ENCODE assay signal across 15 cellular contexts in the genomic region with DNA sequence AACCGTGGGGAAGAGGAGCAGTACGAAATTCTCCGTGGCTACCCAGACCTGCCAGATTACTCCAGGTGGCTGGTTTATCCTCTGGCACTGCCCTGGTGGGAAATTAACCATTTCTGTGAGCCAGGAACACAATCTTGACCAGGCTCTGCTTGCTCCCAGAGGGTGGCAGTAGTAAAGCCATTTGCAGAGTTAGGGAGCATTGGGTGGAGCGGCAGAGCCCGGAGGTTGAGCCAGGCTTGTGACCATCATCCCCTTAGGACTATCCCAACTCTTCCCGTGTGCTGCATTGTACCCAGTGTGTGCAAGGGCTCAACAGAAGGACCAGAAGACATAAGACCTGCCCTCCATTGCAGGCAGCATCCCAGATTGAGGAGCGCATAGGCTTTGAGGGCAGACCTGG. TPM values are rescaled to one million over a fixed set of nuclear protein-coding genes. Genes with fewer than 3 reads are reported as not detected.
DNase-seq lines count a peak whose midpoint lies in the region; FAIRE-seq and TF ChIP-seq lines count a peak whose summit lies in the region.
"Had no signal": no experiment of that assay in that cellular context is flagged by ENCODE, and none has a peak within 500 bp of the region (broad histone marks: within the 10 kb centered on the region; RNA-seq: fewer than 3 reads in every experiment).

No MANE protein-coding gene starts in this region.

- no peak overlapping the region for H3K4me2 ChIP-seq in OCI-LY7 (ENCODE audit: low read length)
- no peak overlapping the region for H3K4me2 ChIP-seq in endothelial cell of umbilical vein (ENCODE audit: insufficient read depth, low read length)

- intact Hi-C loops in OCI-LY7 (cut with micrococcal nuclease; ENCODE audit: unreplicated experiment) (no loop called here), endothelial cell of umbilical vein (cut with micrococcal nuclease) (loop anchor here (1.0 kb wide), 1 partner anchor 99 kb away; no protein-coding TSS in a partner anchor)

- no peaks in the 10 kb centered on the region for H3K9me1 ChIP-seq in endothelial cell of umbilical vein (replicated peaks; ENCODE audit: control insufficient read depth, extremely low read depth, insufficient read depth, low read length)

- H3K79me2 ChIP-seq in OCI-LY7 (ENCODE audit: insufficient read depth, low read depth, low read length) (no peaks in the 10 kb centered on the region), endothelial cell of umbilical vein (ENCODE audit: control insufficient read depth, insufficient read depth, low read length) (no peaks in the 10 kb centered on the region)

- H3K4me1 ChIP-seq in OCI-LY7 (ENCODE audit: insufficient read depth, low read length, poor library complexity, severe bottlenecking): no peaks in the 10 kb centered on the region
- no peaks in the 10 kb centered on the region for H3K4me1 ChIP-seq in endothelial cell of umbilical vein (ENCODE audit: control insufficient read depth, extremely low read depth, insufficient read depth, low read length)

- FAIRE-seq in endothelial cell of umbilical vein (lab: Jason Lieb, UNC): no peak
- FAIRE-seq: A204.1 had no signal

- H3K27ac ChIP-seq in OCI-LY7 (ENCODE audit: low read depth, low read length, poor library complexity, severe bottlenecking) (no peak overlapping the region), endothelial cell of umbilical vein (ENCODE audit: insufficient read depth, low read depth, low read length) (no peak overlapping the region)

- no peaks in the 10 kb centered on the region for H3K36me3 Mint-ChIP-seq in endothelial cell (ENCODE audit: low read depth, unreplicated experiment)
- H3K36me3 Mint-ChIP-seq: activated CD8-positive, alpha-beta memory T cell treated with anti-CD3 and anti-CD28 coated beads, Interleukin-2, amount 10 ng/mL, durations not matched to agents 7 days and 5 days; T-cell had no signal

- H3K9me2 ChIP-seq in OCI-LY7 (ENCODE audit: insufficient read depth, low read length): no peaks in the 10 kb centered on the region

- POLR2A ChIA-PET in OCI-LY7 (lab: Charles Lee) (interaction anchor here (0.6 kb wide), 1 partner anchor 150 kb away, joined by 3 read pairs; no protein-coding TSS in a partner anchor), endothelial cell of umbilical vein (lab: Charles Lee) (interaction anchor here (0.7 kb wide), 1 partner anchor 61 kb away, joined by 4 read pairs; a partner anchor contains a TSS)

- H3K36me3 ChIP-seq in OCI-LY7 (ENCODE audit: insufficient read depth, low read length): no peaks in the 10 kb centered on the region
- H3K36me3 ChIP-seq in endothelial cell of umbilical vein (ENCODE audit: control insufficient read depth in 2 of 2, extremely low read depth in 1 of 2, insufficient read depth in 2 of 2, low read length in 2 of 2): no peaks in the 10 kb centered on the region

- H3K4me1 Mint-ChIP-seq in endothelial cell (ENCODE audit: unreplicated experiment): no peaks in the 10 kb centered on the region
- H3K4me1 Mint-ChIP-seq: activated CD8-positive, alpha-beta memory T cell treated with anti-CD3 and anti-CD28 coated beads, Interleukin-2, amount 10 ng/mL, durations not matched to agents 7 days and 5 days; T-cell had no signal

- BruUV-seq in OCI-LY7 (replicated peaks; lab: Mats Ljungman, UMichigan) (no TSS peak), endothelial cell of umbilical vein (replicated peaks; lab: Mats Ljungman, UMichigan) (no TSS peak)

- H3K4me3 Mint-ChIP-seq in endothelial cell (ENCODE audit: unreplicated experiment): no peak overlapping the region
- H3K4me3 Mint-ChIP-seq: activated CD8-positive, alpha-beta memory T cell treated with anti-CD3 and anti-CD28 coated beads, Interleukin-2, amount 10 ng/mL, durations not matched to agents 7 days and 5 days; T-cell had no signal

- no peaks in the 10 kb centered on the region for H4K20me1 ChIP-seq in OCI-LY7 (ENCODE audit: insufficient read depth, low read length)
- H4K20me1 ChIP-seq in endothelial cell of umbilical vein (replicated peaks; ENCODE audit: control insufficient read depth, extremely low read depth, insufficient read depth, low read length): no peaks in the 10 kb centered on the region

- no peaks in the 10 kb centered on the region for H3K9me3 Mint-ChIP-seq in endothelial cell (ENCODE audit: unreplicated experiment)
- H3K9me3 Mint-ChIP-seq: T-cell had no signal

- H3K9me3 ChIP-seq in OCI-LY7 (ENCODE audit: low read length) (no peaks in the 10 kb centered on the region), endothelial cell of umbilical vein (replicated peaks; ENCODE audit: control insufficient read depth, insufficient read depth, low read length) (no peaks in the 10 kb centered on the region)

- H3K27ac Mint-ChIP-seq in endothelial cell (ENCODE audit: unreplicated experiment): no peak overlapping the region
- H3K27ac Mint-ChIP-seq: activated CD8-positive, alpha-beta memory T cell treated with anti-CD3 and anti-CD28 coated beads, Interleukin-2, amount 10 ng/mL, durations not matched to agents 7 days and 5 days; T-cell had no signal

- DNase-seq in NCI-H82 (lab: John Stamatoyannopoulos, UW): peak; percentile 29
- no peak for DNase-seq in NCI-H82 treated with DMSO at 0.1 percent for 48 hours (lab: John Stamatoyannopoulos, UW; ENCODE audit: unreplicated experiment)
- no peak for DNase-seq in OCI-LY7 (ENCODE audit: low spot score)
- DNase-seq in endothelial cell of umbilical vein (ENCODE audit: low read depth, low spot score): no peak
- DNase-seq in renal cortical epithelial cell (ENCODE audit: low read depth): peak; percentile 21
- DNase-seq in NCI-H2029 treated with DMSO at 0.1 percent for 48 hours (lab: John Stamatoyannopoulos, UW): no peak
- no peak for DNase-seq in KG1 (lab: John Stamatoyannopoulos, UW)
- DNase-seq in endothelial cell (ENCODE audit: low spot score): no peak
- DNase-seq: activated CD8-positive, alpha-beta memory T cell treated with anti-CD3 and anti-CD28 coated beads, Interleukin-2, amount 10 ng/mL, durations not matched to agents 7 days and 5 days; NCI-H2171 treated with DMSO at 0.1 percent for 48 hours; posterior cingulate gyrus; T-cell had no signal

- H3K9ac ChIP-seq in endothelial cell of umbilical vein (replicated peaks; ENCODE audit: extremely low read depth, insufficient read depth, low read length): no peak overlapping the region

- TF ChIP-seq CTCF in OCI-LY7 (conservative IDR thresholded peaks at IDR 0.05; ENCODE audit: low read length): 0 out of 2 replicates have a peak, but pooled peaks have one; percentile 33
- peak; percentile 5 to 20 for TF ChIP-seq CTCF in endothelial cell of umbilical vein (IDR thresholded peaks at IDR 0.05; ENCODE audit: extremely low read depth in 1 of 2, insufficient read depth in 1 of 2, low read depth in 1 of 2, low read length in 2 of 2)
- TF ChIP-seq CTCF in endothelial cell (IDR thresholded peaks at IDR 0.05; ENCODE audit: unreplicated experiment): no peak

- H3K4me3 ChIP-seq in OCI-LY7 (ENCODE audit: low read depth, low read length, poor library complexity, severe bottlenecking) (no peak overlapping the region), endothelial cell of umbilical vein (replicated peaks in 1 of 3; ENCODE audit: insufficient read depth in 1 of 3, low read depth in 1 of 3, low read length in 3 of 3) (no peak overlapping the region)

- H3K27me3 ChIP-seq in endothelial cell of umbilical vein (ENCODE audit: control insufficient read depth in 2 of 2, insufficient read depth in 2 of 2, low read length in 2 of 2): no peaks in the 10 kb centered on the region

- dilution Hi-C loops in endothelial cell of umbilical vein (cut with MboI; ENCODE audit: extremely low pct_ligation_motif_present, low sequenced_read_pairs): no loop called here

- no peaks in the 10 kb centered on the region for H3K27me3 Mint-ChIP-seq in endothelial cell (ENCODE audit: unreplicated experiment)
- H3K27me3 Mint-ChIP-seq: T-cell had no signal

- TF ChIP-seq POLR2A in endothelial cell of umbilical vein (IDR thresholded peaks at IDR 0.05; ENCODE audit: low read depth, low read length): no peak

- H2AFZ ChIP-seq in OCI-LY7 (ENCODE audit: low read length) (no peak overlapping the region), endothelial cell of umbilical vein (ENCODE audit: low read depth, low read length) (no peak overlapping the region)

- CTCF ChIA-PET in OCI-LY7 (lab: Charles Lee; ENCODE audit: unreplicated experiment): no interaction called here
- CTCF ChIA-PET in endothelial cell of umbilical vein (lab: Charles Lee): interaction anchor here (0.8 to 3.1 kb wide), 5 partner anchors 25 to 100 kb away, joined by 3 to 33 read pairs (median 3); no protein-coding TSS in a partner anchor

TF ChIP-seq in endothelial cell of umbilical vein, 7 proteins besides CTCF, POLR2A, EP300 and RAD21 (continues in another document):
- no peak for TF ChIP-seq GATA2 (IDR thresholded peaks at IDR 0.05; ENCODE audit: insufficient read depth, insufficient read length, low read depth, low read length)
- no peak for TF ChIP-seq EZH2 (IDR thresholded peaks at IDR 0.05; ENCODE audit: borderline replicate concordance, low read depth, low read length, severe bottlenecking)

RNA-seq across cellular contexts. Expression of a gene that starts 5.3 kb away (rescaled TPM):
- not detected in 2 replicates for total RNA-seq in OCI-LY7 (2014; rRNA removed; shearing (Covaris generic))
- total RNA-seq in OCI-LY7 (2022) (not detected in 2 replicates), endothelial cell of umbilical vein (not detected in 2 replicates), renal cortical epithelial cell (0.99 TPM in 1 of 2 replicates, not detected in the other), endothelial cell (ENCODE audit: unreplicated experiment) (not detected)
- polyA plus RNA-seq in endothelial cell of umbilical vein: not detected in 2 replicates
- polyA plus RNA-seq in endothelial cell of umbilical vein (2011; cell fraction: cytosol; rRNA removed): not detected in 2 replicates
- polyA plus RNA-seq in endothelial cell of umbilical vein (2011; cell fraction: nucleus; rRNA removed): not detected in 2 replicates
- not detected in 2 replicates for polyA plus RNA-seq in endothelial cell of umbilical vein (2012)
- not detected in 2 replicates for polyA minus RNA-seq in endothelial cell of umbilical vein
- not detected for polyA minus RNA-seq in endothelial cell of umbilical vein (2011; cell fraction: cytosol; rRNA and poly(A)+ RNA removed)
- not detected in 2 replicates for polyA minus RNA-seq in endothelial cell of umbilical vein (2011; cell fraction: nucleus; rRNA and poly(A)+ RNA removed)
- total RNA-seq: activated CD8-positive, alpha-beta memory T cell treated with anti-CD3 and anti-CD28 coated beads, Interleukin-2, amount 10 ng/mL, durations not matched to agents 7 days and 5 days; cardiac septum; urinary bladder had no signal

RNA-seq across cellular contexts. Expression of a gene that starts 56.6 kb away (rescaled TPM):
- not detected in 2 replicates for total RNA-seq in OCI-LY7 (2014; rRNA removed; shearing (Covaris generic))
- total RNA-seq in OCI-LY7 (2022) (not detected in 2 replicates), endothelial cell of umbilical vein (not detected in 2 replicates), renal cortical epithelial cell (0.15 TPM in 1 of 2 replicates, not detected in the other), endothelial cell (ENCODE audit: unreplicated experiment) (not detected)
- polyA plus RNA-seq in endothelial cell of umbilical vein: not detected in 2 replicates
- not detected in 2 replicates for polyA plus RNA-seq in endothelial cell of umbilical vein (2011; cell fraction: cytosol; rRNA removed)
- not detected in 2 replicates for polyA plus RNA-seq in endothelial cell of umbilical vein (2011; cell fraction: nucleus; rRNA removed)
- not detected in 2 replicates for polyA plus RNA-seq in endothelial cell of umbilical vein (2012)
- polyA minus RNA-seq in endothelial cell of umbilical vein: not detected in 2 replicates
- not detected for polyA minus RNA-seq in endothelial cell of umbilical vein (2011; cell fraction: cytosol; rRNA and poly(A)+ RNA removed)
- not detected in 2 replicates for polyA minus RNA-seq in endothelial cell of umbilical vein (2011; cell fraction: nucleus; rRNA and poly(A)+ RNA removed)
- total RNA-seq: activated CD8-positive, alpha-beta memory T cell treated with anti-CD3 and anti-CD28 coated beads, Interleukin-2, amount 10 ng/mL, durations not matched to agents 7 days and 5 days; cardiac septum; urinary bladder had no signal

Comparison
In these comparisons a context has a peak if more than half of its experiments do, and no peak if none do; other contexts are left out.
1. DNase-seq: peak in NCI-H82 (single experiment) and renal cortical epithelial cell (single experiment); none in NCI-H82 treated with DMSO at 0.1 percent for 48 hours (single experiment), OCI-LY7 (single experiment), endothelial cell of umbilical vein (single experiment), NCI-H2029 treated with DMSO at 0.1 percent for 48 hours (single experiment), KG1 (single experiment) and endothelial cell (single experiment).